ENCODE assay signal across 17 cellular contexts in genomic region chr12:79452906-79453305, GRCh38.
A peak's percentile ranks its signal among the peaks of the same experiment; 100 is the strongest.
DNase-seq lines count a peak whose midpoint lies in the region; ATAC-seq and TF ChIP-seq lines count a peak whose summit lies in the region.
"Had no signal": no experiment of that assay in that cellular context is flagged by ENCODE, and none has a peak within 500 bp of the region (broad histone marks: within the 10 kb centered on the region; RNA-seq: fewer than 3 reads in every experiment).

No MANE protein-coding gene starts in this region.

- TF ChIP-seq CTCF in Caco-2 (IDR thresholded peaks at IDR 0.05; ENCODE audit: insufficient read depth in 1 of 2, low read depth in 1 of 2, low read length in 1 of 2, severe bottlenecking in 1 of 2, unreplicated experiment in 1 of 2) (no peak), choroid plexus epithelial cell (conservative IDR thresholded peaks at IDR 0.05; ENCODE audit: low read depth, low read length) (no peak), mesothelial cell of epicardium (IDR thresholded peaks at IDR 0.05; ENCODE audit: unreplicated experiment) (no peak)

- H3K36me3 Mint-ChIP-seq in Caco-2 (ENCODE audit: insufficient read depth, unreplicated experiment), result no peaks in the 10 kb centered on the region
- no peaks in the 10 kb centered on the region for H3K36me3 Mint-ChIP-seq in mesothelial cell of epicardium
- H3K36me3 Mint-ChIP-seq in activated naive CD4-positive, alpha-beta T cell treated with anti-CD3 and anti-CD28 coated beads, Interleukin-2, amount 50 U/mL, for 72 hours, result no peaks in the 10 kb centered on the region
- no peaks in the 10 kb centered on the region for H3K36me3 Mint-ChIP-seq in activated naive CD4-positive, alpha-beta T cell treated with anti-CD3 and anti-CD28 coated beads for 36 hours (ENCODE audit: low read depth)
- H3K36me3 Mint-ChIP-seq: naive B cell had no signal

- H3K27me3 Mint-ChIP-seq in Caco-2 (ENCODE audit: insufficient read depth, unreplicated experiment) (no peaks in the 10 kb centered on the region), mesothelial cell of epicardium (ENCODE audit: low read depth) (no peaks in the 10 kb centered on the region)
- no peaks in the 10 kb centered on the region for H3K27me3 Mint-ChIP-seq in activated naive CD4-positive, alpha-beta T cell treated with anti-CD3 and anti-CD28 coated beads for 36 hours (ENCODE audit: low read depth)
- H3K27me3 Mint-ChIP-seq: activated naive CD8-positive, alpha-beta T cell treated with anti-CD3 and anti-CD28 coated beads, Interleukin-2, amount 50 U/mL, for 24 hours; naive B cell; progenitor cell of endocrine pancreas had no signal

- no peak overlapping the region for H3K27ac Mint-ChIP-seq in Caco-2 (ENCODE audit: unreplicated experiment)
- H3K27ac Mint-ChIP-seq in mesothelial cell of epicardium, result peak overlapping the region; percentile 95
- H3K27ac Mint-ChIP-seq in activated naive CD4-positive, alpha-beta T cell treated with anti-CD3 and anti-CD28 coated beads, Interleukin-2, amount 50 U/mL, for 72 hours, result no peak overlapping the region
- no peak overlapping the region for H3K27ac Mint-ChIP-seq in activated naive CD4-positive, alpha-beta T cell treated with anti-CD3 and anti-CD28 coated beads for 36 hours
- H3K27ac Mint-ChIP-seq: activated naive CD8-positive, alpha-beta T cell treated with anti-CD3 and anti-CD28 coated beads, Interleukin-2, amount 50 U/mL, for 24 hours; activated T-cell treated with anti-CD3 and anti-CD28 coated beads, Interleukin-2, amount 50 U/mL, for 72 hours; naive B cell; progenitor cell of endocrine pancreas had no signal

- H3K4me3 ChIP-seq in Caco-2 (ENCODE audit: low read depth, low read length) (no peak overlapping the region), choroid plexus epithelial cell (ENCODE audit: low read depth, low read length) (no peak overlapping the region)
- H3K4me3 ChIP-seq: left ventricle myocardium inferior had no signal

- no peaks in the 10 kb centered on the region for H3K27me3 ChIP-seq in Caco-2 (replicated peaks; ENCODE audit: control insufficient read depth, insufficient read depth, low read length)

- H3K36me3 ChIP-seq in Caco-2 (ENCODE audit: control insufficient read depth, insufficient read depth, low read length), result no peaks in the 10 kb centered on the region
- H3K36me3 ChIP-seq: left ventricle myocardium inferior had no signal

- H3K4me3 Mint-ChIP-seq in Caco-2 (ENCODE audit: unreplicated experiment) (peak overlapping the region; percentile 15), mesothelial cell of epicardium (no peak overlapping the region)
- H3K4me3 Mint-ChIP-seq in activated naive CD4-positive, alpha-beta T cell treated with anti-CD3 and anti-CD28 coated beads for 36 hours, result no peak overlapping the region
- H3K4me3 Mint-ChIP-seq: activated naive CD8-positive, alpha-beta T cell treated with anti-CD3 and anti-CD28 coated beads, Interleukin-2, amount 50 U/mL, for 24 hours; activated T-cell treated with anti-CD3 and anti-CD28 coated beads, Interleukin-2, amount 50 U/mL, for 72 hours; naive B cell had no signal

- CTCF ChIA-PET in Caco-2 (lab: Charles Lee), result interaction anchor here (0.8 kb wide), 1 partner anchor 95 kb away, joined by 3 read pairs; no protein-coding TSS in a partner anchor
- CTCF ChIA-PET in activated naive CD4-positive, alpha-beta T cell treated with anti-CD3 and anti-CD28 coated beads for 36 hours (lab: Charles Lee), result no interaction called here

- H3K9me3 Mint-ChIP-seq in Caco-2 (ENCODE audit: unreplicated experiment), result no peaks in the 10 kb centered on the region
- H3K9me3 Mint-ChIP-seq in mesothelial cell of epicardium, result no peaks in the 10 kb centered on the region
- no peaks in the 10 kb centered on the region for H3K9me3 Mint-ChIP-seq in activated naive CD4-positive, alpha-beta T cell treated with anti-CD3 and anti-CD28 coated beads, Interleukin-2, amount 50 U/mL, for 72 hours
- no peaks in the 10 kb centered on the region for H3K9me3 Mint-ChIP-seq in activated naive CD4-positive, alpha-beta T cell treated with anti-CD3 and anti-CD28 coated beads for 36 hours
- H3K9me3 Mint-ChIP-seq: activated naive CD8-positive, alpha-beta T cell treated with anti-CD3 and anti-CD28 coated beads, Interleukin-2, amount 50 U/mL, for 24 hours; activated T-cell treated with anti-CD3 and anti-CD28 coated beads, Interleukin-2, amount 50 U/mL, for 72 hours; naive B cell had no signal

- intact Hi-C loops in Caco-2 (cut with micrococcal nuclease; ENCODE audit: unreplicated experiment), result no loop called here
- intact Hi-C loops in activated naive CD4-positive, alpha-beta T cell treated with anti-CD3 and anti-CD28 coated beads for 36 hours (cut with micrococcal nuclease), result no loop called here

- peaks cover 29% of the 10 kb centered on the region for H3K4me1 ChIP-seq in Caco-2
- H3K4me1 ChIP-seq: left ventricle myocardium inferior had no signal

- ATAC-seq in activated naive CD4-positive, alpha-beta T cell treated with anti-CD3 and anti-CD28 coated beads, Interleukin-2, amount 50 U/mL, for 72 hours, result no peak
- ATAC-seq: activated naive CD8-positive, alpha-beta T cell treated with anti-CD3 and anti-CD28 coated beads, Interleukin-2, amount 50 U/mL, for 24 hours; activated T-cell treated with anti-CD3 and anti-CD28 coated beads, Interleukin-2, amount 50 U/mL, for 72 hours had no signal

- peaks cover 32% of the 10 kb centered on the region for H3K4me1 Mint-ChIP-seq in Caco-2 (ENCODE audit: low read depth, unreplicated experiment)
- peaks cover 38% of the 10 kb centered on the region for H3K4me1 Mint-ChIP-seq in mesothelial cell of epicardium
- no peaks in the 10 kb centered on the region for H3K4me1 Mint-ChIP-seq in activated naive CD4-positive, alpha-beta T cell treated with anti-CD3 and anti-CD28 coated beads for 36 hours (ENCODE audit: low read depth)
- H3K4me1 Mint-ChIP-seq: activated naive CD8-positive, alpha-beta T cell treated with anti-CD3 and anti-CD28 coated beads, Interleukin-2, amount 50 U/mL, for 24 hours; naive B cell had no signal

- no TSS peak for BruUV-seq in Caco-2 (replicated peaks; lab: Mats Ljungman, UMichigan)

- H3K9me3 ChIP-seq in Caco-2, result no peaks in the 10 kb centered on the region
- H3K9me3 ChIP-seq: left ventricle myocardium inferior had no signal

- POLR2A ChIA-PET in Caco-2 (lab: Charles Lee), result no interaction called here

- DNase-seq in Caco-2 (peak; percentile 17 to 42), NOMO-1 (lab: John Stamatoyannopoulos, UW; ENCODE audit: unreplicated experiment in 2 of 2) (peak; percentile 24 to 45), choroid plexus epithelial cell (ENCODE audit: low read depth) (peak; percentile 73), mesothelial cell of epicardium (ENCODE audit: low spot score in 2 of 2, unreplicated experiment in 2 of 2) (peak in 1 of 2 experiments; percentile 38), superior temporal gyrus (ENCODE audit: extremely low spot score) (no peak)
- DNase-seq in activated naive CD4-positive, alpha-beta T cell treated with anti-CD3 and anti-CD28 coated beads, Interleukin-2, amount 50 U/mL, for 72 hours (ENCODE audit: low spot score in 2 of 2), result no peak
- no peak for DNase-seq in activated CD4-positive, alpha-beta T cell treated with anti-CD3 and anti-CD28 coated beads for 1 hour
- no peak for DNase-seq in activated naive CD4-positive, alpha-beta T cell treated with anti-CD3 and anti-CD28 coated beads for 36 hours
- DNase-seq: ACHN; activated CD4-positive, alpha-beta T cell treated with anti-CD3 and anti-CD28 coated beads, Interleukin-2, amount 50 U/mL, for 48 hours; activated naive CD8-positive, alpha-beta T cell treated with anti-CD3 and anti-CD28 coated beads, Interleukin-2, amount 50 U/mL, for 24 hours; activated T-cell treated with anti-CD3 and anti-CD28 coated beads, Interleukin-2, amount 50 U/mL, for 72 hours; erythroblast; left ventricle myocardium inferior; naive B cell; NCI-H748 treated with DMSO at 0.1 percent for 48 hours had no signal

Comparison
In these comparisons a context has a peak if more than half of its experiments do, and no peak if none do; other contexts are left out.
1. DNase-seq: peak in Caco-2 (2 of 2), NOMO-1 (2 of 2) and choroid plexus epithelial cell (single experiment); none in activated naive CD4-positive, alpha-beta T cell treated with anti-CD3 and anti-CD28 coated beads, Interleukin-2, amount 50 U/mL, for 72 hours (0 of 2), activated CD4-positive, alpha-beta T cell treated with anti-CD3 and anti-CD28 coated beads for 1 hour (single experiment), activated naive CD4-positive, alpha-beta T cell treated with anti-CD3 and anti-CD28 coated beads for 36 hours (single experiment) and superior temporal gyrus (single experiment).